Comparison of ENCODE assay signal across 9 cellular contexts in genomic region chr11:47715082-47715669, GRCh38. TPM values are rescaled to one million over a fixed set of nuclear protein-coding genes. Genes with fewer than 3 reads are reported as not detected.
DNase-seq lines count a peak whose midpoint lies in the region; ATAC-seq and TF ChIP-seq lines count a peak whose summit lies in the region.
"Had no signal": no experiment of that assay in that cellular context is flagged by ENCODE, and none has a peak within 500 bp of the region (broad histone marks: within the 10 kb centered on the region; RNA-seq: fewer than 3 reads in every experiment).

Gene AGBL2, minus strand, starts transcription at chr11:47715369. Its CDS starts 719 bp downstream, at chr11:47714650.

- peaks cover 21% of the 10 kb centered on the region for H3K4me1 Mint-ChIP-seq in activated T-helper 2 cell treated with anti-CD3 and anti-CD28 coated beads, Interferon-gamma antibody, Interleukin-2, Interleukin-4, amounts not matched to agents 10 μg/mL and 5 μg/mL and 100 μg/mL, durations not matched to agents 14 hours and 24 hours and 36 hours (ENCODE audit: low read depth)
- H3K4me1 Mint-ChIP-seq in nephron progenitor cell: peaks cover 25% of the 10 kb centered on the region
- H3K4me1 Mint-ChIP-seq in stimulated activated naive CD8-positive, alpha-beta T cell treated with anti-CD3 and anti-CD28 coated beads, Interleukin-15, Interleukin-2, amounts not matched to agents 100 ng/mL and 50 ng/mL, for 24 hours (ENCODE audit: low read depth): peaks cover 18% of the 10 kb centered on the region

- in situ Hi-C loops in Panc1 (cut with HindIII; ENCODE audit: low pct_unique_long_range_greater_than_20kb, low sequenced_read_pairs): no loop called here

- CTCF ChIA-PET in Panc1 (lab: Charles Lee): no interaction called here

- BruUV-seq in Panc1 (replicated peaks; lab: Mats Ljungman, UMichigan): no TSS peak

- H3K27ac ChIP-seq in Panc1 (ENCODE audit: low read length): peak within 1 kb of the TSS; percentile 95

- POLR2A ChIA-PET in Panc1 (lab: Charles Lee): interaction anchor here (0.6 to 1.0 kb wide), 4 partner anchors 55 to 133 kb away, joined by 3 to 13 read pairs (median 8); partner anchors contain the start of gene NUP160

- peaks cover 20% of the 10 kb centered on the region for H3K36me3 ChIP-seq in Panc1 (ENCODE audit: control insufficient read depth, insufficient read depth, low read length)

- peaks cover 6% of the 10 kb centered on the region; the same call in 1 of the 2 replicates for H3K4me1 ChIP-seq in Panc1 (ENCODE audit: control insufficient read depth, insufficient read depth, low read length)

- H3K9me3 Mint-ChIP-seq in activated T-helper 2 cell treated with anti-CD3 and anti-CD28 coated beads, Interferon-gamma antibody, Interleukin-2, Interleukin-4, amounts not matched to agents 10 μg/mL and 5 μg/mL and 100 μg/mL, durations not matched to agents 14 hours and 24 hours and 36 hours: no peaks in the 10 kb centered on the region
- no peaks in the 10 kb centered on the region for H3K9me3 Mint-ChIP-seq in nephron progenitor cell
- H3K9me3 Mint-ChIP-seq in stimulated activated naive CD8-positive, alpha-beta T cell treated with anti-CD3 and anti-CD28 coated beads, Interleukin-15, Interleukin-2, amounts not matched to agents 100 ng/mL and 50 ng/mL, for 24 hours: no peaks in the 10 kb centered on the region

- H3K27me3 ChIP-seq in Panc1 (ENCODE audit: control insufficient read depth, insufficient read depth, low read length): no peaks in the 10 kb centered on the region

- peak within 1 kb of the TSS; percentile 92 for H3K4me3 Mint-ChIP-seq in activated T-helper 2 cell treated with anti-CD3 and anti-CD28 coated beads, Interferon-gamma antibody, Interleukin-2, Interleukin-4, amounts not matched to agents 10 μg/mL and 5 μg/mL and 100 μg/mL, durations not matched to agents 14 hours and 24 hours and 36 hours (ENCODE audit: low read depth)
- peak within 1 kb of the TSS; percentile 95 for H3K4me3 Mint-ChIP-seq in nephron progenitor cell
- H3K4me3 Mint-ChIP-seq in stimulated activated naive CD8-positive, alpha-beta T cell treated with anti-CD3 and anti-CD28 coated beads, Interleukin-15, Interleukin-2, amounts not matched to agents 100 ng/mL and 50 ng/mL, for 24 hours: peak within 1 kb of the TSS; percentile 92

- peaks cover 36% of the 10 kb centered on the region for H3K36me3 Mint-ChIP-seq in activated T-helper 2 cell treated with anti-CD3 and anti-CD28 coated beads, Interferon-gamma antibody, Interleukin-2, Interleukin-4, amounts not matched to agents 10 μg/mL and 5 μg/mL and 100 μg/mL, durations not matched to agents 14 hours and 24 hours and 36 hours (ENCODE audit: low read depth)
- H3K36me3 Mint-ChIP-seq in nephron progenitor cell (ENCODE audit: low read depth): peaks cover 33% of the 10 kb centered on the region
- H3K36me3 Mint-ChIP-seq in stimulated activated naive CD8-positive, alpha-beta T cell treated with anti-CD3 and anti-CD28 coated beads, Interleukin-15, Interleukin-2, amounts not matched to agents 100 ng/mL and 50 ng/mL, for 24 hours (ENCODE audit: low read depth): peaks cover 37% of the 10 kb centered on the region

- H3K4me3 ChIP-seq in Panc1 (ENCODE audit: low read depth in 2 of 2, low read length in 2 of 2): peak within 1 kb of the TSS; percentile 65 to 91

- no peaks in the 10 kb centered on the region for H3K27me3 Mint-ChIP-seq in activated T-helper 2 cell treated with anti-CD3 and anti-CD28 coated beads, Interferon-gamma antibody, Interleukin-2, Interleukin-4, amounts not matched to agents 10 μg/mL and 5 μg/mL and 100 μg/mL, durations not matched to agents 14 hours and 24 hours and 36 hours (ENCODE audit: low read depth)
- peaks cover 10% of the 10 kb centered on the region for H3K27me3 Mint-ChIP-seq in nephron progenitor cell (ENCODE audit: low read depth, poor library complexity)
- no peaks in the 10 kb centered on the region for H3K27me3 Mint-ChIP-seq in stimulated activated naive CD8-positive, alpha-beta T cell treated with anti-CD3 and anti-CD28 coated beads, Interleukin-15, Interleukin-2, amounts not matched to agents 100 ng/mL and 50 ng/mL, for 24 hours

- peak; percentile 40 for DNase-seq in D341Med (ENCODE audit: low spot score)
- peak in 69 of 76 experiments; percentile 4 to 78 (median 54) for DNase-seq in HUDEP-2 (lab: John Stamatoyannopoulos, UW; ENCODE audit: unreplicated experiment in 76 of 76)
- no peak for DNase-seq in Panc1 (ENCODE audit: low read depth, low spot score)
- DNase-seq in activated T-helper 2 cell treated with anti-CD3 and anti-CD28 coated beads, Interferon-gamma antibody, Interleukin-2, Interleukin-4, amounts not matched to agents 10 μg/mL and 5 μg/mL and 100 μg/mL, durations not matched to agents 14 hours and 24 hours and 36 hours (ENCODE audit: low spot score): peak; percentile 83
- peak; percentile 34 for DNase-seq in fibroblast of the conjunctiva (ENCODE audit: low read depth)
- DNase-seq in nephron progenitor cell: peak; percentile 77

- H3K27ac Mint-ChIP-seq in activated T-helper 2 cell treated with anti-CD3 and anti-CD28 coated beads, Interferon-gamma antibody, Interleukin-2, Interleukin-4, amounts not matched to agents 10 μg/mL and 5 μg/mL and 100 μg/mL, durations not matched to agents 14 hours and 24 hours and 36 hours: peak within 1 kb of the TSS; percentile 95
- peak within 1 kb of the TSS; percentile 73 for H3K27ac Mint-ChIP-seq in nephron progenitor cell
- H3K27ac Mint-ChIP-seq in stimulated activated naive CD8-positive, alpha-beta T cell treated with anti-CD3 and anti-CD28 coated beads, Interleukin-15, Interleukin-2, amounts not matched to agents 100 ng/mL and 50 ng/mL, for 24 hours: peak within 1 kb of the TSS; percentile 97

- H3K9me3 ChIP-seq in Panc1 (ENCODE audit: control insufficient read depth, insufficient read depth, low read depth, low read length): no peaks in the 10 kb centered on the region

- ATAC-seq in GM21381 (IDR thresholded peaks at IDR 0.05; ENCODE audit: unreplicated experiment) (peak; percentile 98), Panc1 (peak; percentile 96)

- TF ChIP-seq CTCF in Panc1 (IDR thresholded peaks at IDR 0.05): no peak
- TF ChIP-seq CTCF in nephron progenitor cell (IDR thresholded peaks at IDR 0.05): no peak

- intact Hi-C loops in Panc1 (cut with micrococcal nuclease; ENCODE audit: unreplicated experiment): no loop called here
- intact Hi-C loops in activated T-helper 2 cell treated with anti-CD3 and anti-CD28 coated beads, Interferon-gamma antibody, Interleukin-2, Interleukin-4, amounts not matched to agents 10 μg/mL and 5 μg/mL and 100 μg/mL, durations not matched to agents 14 hours and 24 hours and 36 hours (cut with micrococcal nuclease): loop anchor here (1.0 kb wide), 1 partner anchor 73 kb away; the partner anchor contains the start of gene MTCH2

RNA-seq across cellular contexts. Expression of gene AGBL2, which starts in this region (rescaled TPM):
- total RNA-seq in Panc1 (2021; ENCODE audit: unreplicated experiment): 6.8 TPM
- polyA plus RNA-seq in Panc1 (2012; ENCODE audit: insufficient read length): 3.2 TPM
- 3.6 and 5.1 TPM in 2 replicates for total RNA-seq in activated T-helper 2 cell treated with anti-CD3 and anti-CD28 coated beads, Interferon-gamma antibody, Interleukin-2, Interleukin-4, amounts not matched to agents 10 μg/mL and 5 μg/mL and 100 μg/mL, durations not matched to agents 14 hours and 24 hours and 36 hours
- total RNA-seq: glomerular endothelial cell had no signal
